ENCODE assay signal across 8 cellular contexts in genomic region chr1:58884706-58885661, GRCh38.
DNase-seq lines count a peak whose midpoint lies in the region; ATAC-seq and TF ChIP-seq lines count a peak whose summit lies in the region.

No MANE protein-coding gene starts in this region.

- H3K27me3 Mint-ChIP-seq in activated T-helper 1 cell treated with anti-CD3 and anti-CD28 coated beads, Interleukin-12 subunit alpha, Interleukin-12 subunit beta, Interleukin-2, Interleukin-4 antibody, amounts not matched to agents 30 ng/mL and 10 ng/mL and 1 ng/mL, durations not matched to agents 14 hours and 24 hours and 36 hours (ENCODE audit: insufficient read depth) = peaks cover 5% of the 10 kb centered on the region

- DNase-seq in LoVo (ENCODE audit: low spot score) (peak; percentile 88), medulla oblongata (ENCODE audit: extremely low spot score) (peak; percentile 44), GOT3 (lab: John Stamatoyannopoulos, UW) (no peak), AG08395 (ENCODE audit: low spot score) (no peak)
- DNase-seq in activated T-helper 1 cell treated with anti-CD3 and anti-CD28 coated beads, Interleukin-12 subunit alpha, Interleukin-12 subunit beta, Interleukin-2, Interleukin-4 antibody, amounts not matched to agents 30 ng/mL and 10 ng/mL and 1 ng/mL, durations not matched to agents 14 hours and 24 hours and 36 hours (ENCODE audit: low spot score) = peak; percentile 3

- peak overlapping the region; percentile 26; the same call in 1 of the 2 replicates for H3K27ac ChIP-seq in 22Rv1

- H3K27ac Mint-ChIP-seq in activated T-helper 1 cell treated with anti-CD3 and anti-CD28 coated beads, Interleukin-12 subunit alpha, Interleukin-12 subunit beta, Interleukin-2, Interleukin-4 antibody, amounts not matched to agents 30 ng/mL and 10 ng/mL and 1 ng/mL, durations not matched to agents 14 hours and 24 hours and 36 hours = peak overlapping the region; percentile 78

- H3K4me3 Mint-ChIP-seq in activated T-helper 1 cell treated with anti-CD3 and anti-CD28 coated beads, Interleukin-12 subunit alpha, Interleukin-12 subunit beta, Interleukin-2, Interleukin-4 antibody, amounts not matched to agents 30 ng/mL and 10 ng/mL and 1 ng/mL, durations not matched to agents 14 hours and 24 hours and 36 hours = peak overlapping the region; percentile 65

- ATAC-seq in HG03342 (IDR thresholded peaks at IDR 0.05; ENCODE audit: unreplicated experiment) (no peak), GM21423 (IDR thresholded peaks at IDR 0.05; ENCODE audit: unreplicated experiment) (no peak)

- intact Hi-C loops in activated T-helper 1 cell treated with anti-CD3 and anti-CD28 coated beads, Interleukin-12 subunit alpha, Interleukin-12 subunit beta, Interleukin-2, Interleukin-4 antibody, amounts not matched to agents 30 ng/mL and 10 ng/mL and 1 ng/mL, durations not matched to agents 14 hours and 24 hours and 36 hours (cut with micrococcal nuclease) = loop anchor here (5.0 kb wide), 3 partner anchors 33 to 122 kb away; partner anchors contain the start of gene JUN

- TF ChIP-seq CTCF in 22Rv1 (IDR thresholded peaks at IDR 0.05) = no peak

- peaks cover 14% of the 10 kb centered on the region for H3K9me3 Mint-ChIP-seq in activated T-helper 1 cell treated with anti-CD3 and anti-CD28 coated beads, Interleukin-12 subunit alpha, Interleukin-12 subunit beta, Interleukin-2, Interleukin-4 antibody, amounts not matched to agents 30 ng/mL and 10 ng/mL and 1 ng/mL, durations not matched to agents 14 hours and 24 hours and 36 hours

- H3K4me1 Mint-ChIP-seq in activated T-helper 1 cell treated with anti-CD3 and anti-CD28 coated beads, Interleukin-12 subunit alpha, Interleukin-12 subunit beta, Interleukin-2, Interleukin-4 antibody, amounts not matched to agents 30 ng/mL and 10 ng/mL and 1 ng/mL, durations not matched to agents 14 hours and 24 hours and 36 hours (ENCODE audit: low read depth) = peaks cover 70% of the 10 kb centered on the region

- peaks cover 9% of the 10 kb centered on the region for H3K36me3 Mint-ChIP-seq in activated T-helper 1 cell treated with anti-CD3 and anti-CD28 coated beads, Interleukin-12 subunit alpha, Interleukin-12 subunit beta, Interleukin-2, Interleukin-4 antibody, amounts not matched to agents 30 ng/mL and 10 ng/mL and 1 ng/mL, durations not matched to agents 14 hours and 24 hours and 36 hours (ENCODE audit: low read depth)

Comparison
In these comparisons a context has a peak if more than half of its experiments do, and no peak if none do; other contexts are left out.
1. DNase-seq: peak in LoVo (single experiment), activated T-helper 1 cell treated with anti-CD3 and anti-CD28 coated beads, Interleukin-12 subunit alpha, Interleukin-12 subunit beta, Interleukin-2, Interleukin-4 antibody, amounts not matched to agents 30 ng/mL and 10 ng/mL and 1 ng/mL, durations not matched to agents 14 hours and 24 hours and 36 hours (single experiment) and medulla oblongata (single experiment); none in GOT3 (single experiment) and AG08395 (single experiment).